8 cellular contexts compared by ENCODE assay signal in the genomic region with DNA sequence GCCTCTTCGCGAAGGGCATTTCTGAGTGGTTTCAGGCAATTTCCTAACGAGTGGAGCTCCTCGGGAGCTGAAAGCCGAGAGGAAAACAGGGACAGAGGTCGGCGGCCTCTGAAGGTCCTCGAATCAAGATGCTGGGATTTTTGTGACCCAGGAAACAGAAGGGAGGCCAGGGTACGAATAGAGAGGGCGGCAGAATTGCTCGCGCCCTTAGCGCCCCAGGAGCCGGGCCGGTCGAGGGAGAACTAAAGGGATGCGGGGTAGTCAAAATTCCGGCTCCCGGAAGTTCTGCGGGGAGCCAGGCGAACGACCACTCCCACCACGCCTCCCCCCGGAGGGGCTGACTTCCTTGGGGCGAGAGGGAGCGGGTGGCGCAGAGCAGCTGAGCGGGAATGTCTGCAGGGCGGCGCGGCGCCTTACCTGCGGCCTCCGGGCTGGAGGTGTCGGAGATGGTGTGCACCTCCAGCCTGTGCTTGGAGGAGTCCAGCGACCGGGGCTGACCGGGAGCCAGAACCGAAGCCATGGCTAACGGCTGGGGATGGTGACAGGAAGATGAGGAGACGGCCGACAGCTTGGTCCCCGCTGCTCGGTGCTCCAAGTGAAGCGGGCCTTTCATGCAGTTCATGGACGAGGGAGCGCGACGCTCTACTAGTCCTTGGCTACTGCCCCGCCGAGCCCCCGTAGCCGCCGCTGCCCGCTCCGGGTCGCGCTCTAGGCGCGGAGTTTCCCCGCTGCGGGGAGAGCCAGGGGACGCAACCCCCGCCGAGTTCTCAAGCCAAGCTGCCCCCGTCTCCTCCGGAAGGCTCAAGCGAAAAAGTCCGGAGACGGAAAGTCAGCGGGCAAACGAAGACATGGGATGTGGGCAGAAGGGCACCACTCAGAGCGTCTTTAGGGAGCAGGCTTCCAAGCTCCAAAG. TPM values are rescaled to one million over a fixed set of nuclear protein-coding genes. Genes with fewer than 3 reads are reported as not detected.
DNase-seq lines count a peak whose midpoint lies in the region; ATAC-seq, FAIRE-seq and TF ChIP-seq lines count a peak whose summit lies in the region.

No MANE protein-coding gene starts in this region.

- H3K4me3 ChIP-seq in astrocyte (ENCODE audit: insufficient read depth, low read depth, low read length): peak overlapping the region; percentile 46
- peak overlapping the region; percentile 38 for H3K4me3 ChIP-seq in kidney epithelial cell (ENCODE audit: low read depth, low read length)

- H3K4me2 ChIP-seq in astrocyte (ENCODE audit: low read length): peak overlapping the region; percentile 82

- H3K36me3 Mint-ChIP-seq in activated naive CD4-positive, alpha-beta T cell treated with anti-CD3 and anti-CD28 coated beads, Interleukin-2, amount 10 ng/mL, durations not matched to agents 7 days and 5 days: peaks cover 10% of the 10 kb centered on the region
- peaks cover 24% of the 10 kb centered on the region for H3K36me3 Mint-ChIP-seq in astrocyte (ENCODE audit: low read depth, unreplicated experiment)
- peaks cover 11% of the 10 kb centered on the region for H3K36me3 Mint-ChIP-seq in type B pancreatic cell

- peaks cover 10% of the 10 kb centered on the region for H4K20me1 ChIP-seq in astrocyte (ENCODE audit: insufficient read depth, low read length)

- H3K4me3 Mint-ChIP-seq in activated naive CD4-positive, alpha-beta T cell treated with anti-CD3 and anti-CD28 coated beads, Interleukin-2, amount 10 ng/mL, durations not matched to agents 7 days and 5 days: peak overlapping the region; percentile 64
- H3K4me3 Mint-ChIP-seq in astrocyte (ENCODE audit: unreplicated experiment) (no peak overlapping the region), type B pancreatic cell (peak overlapping the region; percentile 87)

- CTCF ChIA-PET in activated naive CD4-positive, alpha-beta T cell treated with anti-CD3 and anti-CD28 coated beads, Interleukin-2, amount 10 ng/mL, durations not matched to agents 7 days and 5 days (lab: Charles Lee): no interaction called here

- peaks cover 16% of the 10 kb centered on the region for H3K9me3 ChIP-seq in astrocyte (ENCODE audit: insufficient read depth, low read depth, low read length)

- FAIRE-seq in astrocyte (lab: Jason Lieb, UNC): no peak

- DNase-seq in activated naive CD4-positive, alpha-beta T cell treated with anti-CD3 and anti-CD28 coated beads, Interleukin-2, amount 10 ng/mL, durations not matched to agents 7 days and 5 days: no peak
- no peak for DNase-seq in activated naive CD4-positive, alpha-beta T cell treated with Interleukin-2 at 50 U/mL for 16 hours
- DNase-seq in astrocyte (ENCODE audit: low read depth) (no peak), kidney epithelial cell (ENCODE audit: low read depth) (no peak), type B pancreatic cell (ENCODE audit: extremely low spot score, unreplicated experiment) (no peak), NCI-H446 (lab: John Stamatoyannopoulos, UW) (no peak), GDM1 (lab: John Stamatoyannopoulos, UW) (no peak)

- no peak overlapping the region for H3K27ac ChIP-seq in astrocyte (ENCODE audit: low read depth, low read length)

- peak overlapping the region; percentile 42 for H2AFZ ChIP-seq in astrocyte (ENCODE audit: low read depth, low read length)

- TF ChIP-seq CTCF in astrocyte (IDR thresholded peaks at IDR 0.05; ENCODE audit: insufficient read depth, low read depth, low read length) (no peak), kidney epithelial cell (IDR thresholded peaks at IDR 0.05; ENCODE audit: insufficient read depth, low read length, poor library complexity, severe bottlenecking) (no peak), type B pancreatic cell (conservative IDR thresholded peaks at IDR 0.05) (no peak)

- peaks cover 97% of the 10 kb centered on the region for H3K27me3 Mint-ChIP-seq in activated naive CD4-positive, alpha-beta T cell treated with anti-CD3 and anti-CD28 coated beads, Interleukin-2, amount 10 ng/mL, durations not matched to agents 7 days and 5 days
- H3K27me3 Mint-ChIP-seq in astrocyte (ENCODE audit: low read depth, unreplicated experiment) (peaks cover 86% of the 10 kb centered on the region), type B pancreatic cell (peaks cover 100% of the 10 kb centered on the region)

- no peaks in the 10 kb centered on the region for H3K36me3 ChIP-seq in astrocyte (ENCODE audit: insufficient read depth, low read length)
- no peaks in the 10 kb centered on the region for H3K36me3 ChIP-seq in kidney epithelial cell (ENCODE audit: control insufficient read depth, insufficient read depth, low read length)

- H3K27ac Mint-ChIP-seq in activated naive CD4-positive, alpha-beta T cell treated with anti-CD3 and anti-CD28 coated beads, Interleukin-2, amount 10 ng/mL, durations not matched to agents 7 days and 5 days: peak overlapping the region; percentile 52
- H3K27ac Mint-ChIP-seq in astrocyte (ENCODE audit: unreplicated experiment): no peak overlapping the region
- peak overlapping the region; percentile 48 for H3K27ac Mint-ChIP-seq in type B pancreatic cell

- peaks cover 18% of the 10 kb centered on the region for H3K4me1 Mint-ChIP-seq in activated naive CD4-positive, alpha-beta T cell treated with anti-CD3 and anti-CD28 coated beads, Interleukin-2, amount 10 ng/mL, durations not matched to agents 7 days and 5 days
- H3K4me1 Mint-ChIP-seq in astrocyte (ENCODE audit: low read depth, unreplicated experiment): peaks cover 2% of the 10 kb centered on the region
- peaks cover 31% of the 10 kb centered on the region for H3K4me1 Mint-ChIP-seq in type B pancreatic cell (ENCODE audit: unreplicated experiment)

- H3K79me2 ChIP-seq in astrocyte (ENCODE audit: insufficient read depth, low read length): no peaks in the 10 kb centered on the region

- ATAC-seq in HG03442 (IDR thresholded peaks at IDR 0.05; ENCODE audit: unreplicated experiment): no peak

- peaks cover 3% of the 10 kb centered on the region for H3K9me3 Mint-ChIP-seq in activated naive CD4-positive, alpha-beta T cell treated with anti-CD3 and anti-CD28 coated beads, Interleukin-2, amount 10 ng/mL, durations not matched to agents 7 days and 5 days
- H3K9me3 Mint-ChIP-seq in astrocyte (ENCODE audit: unreplicated experiment): peaks cover 53% of the 10 kb centered on the region
- no peaks in the 10 kb centered on the region for H3K9me3 Mint-ChIP-seq in type B pancreatic cell

- H3K4me1 ChIP-seq in astrocyte (ENCODE audit: insufficient read depth, low read length): peaks cover 14% of the 10 kb centered on the region

- H3K9ac ChIP-seq in astrocyte (ENCODE audit: low read length): no peak overlapping the region

- H3K27me3 ChIP-seq in astrocyte (ENCODE audit: insufficient read depth, low read length) (peaks cover 100% of the 10 kb centered on the region), kidney epithelial cell (ENCODE audit: control insufficient read depth, insufficient read depth, low read length) (peaks cover 87% of the 10 kb centered on the region)

RNA-seq across cellular contexts. Expression of gene PITX2, which starts 0.8 kb away (rescaled TPM):
- total RNA-seq in astrocyte (3.8 and 4.2 TPM in 2 replicates), kidney epithelial cell (0.29 and 1.3 TPM in 2 replicates), type B pancreatic cell (ENCODE audit: low replicate concordance) (4.5 and 13.8 TPM in 2 replicates)
